1 cellular context compared by ENCODE assay signal in genomic region chr19:5011476-5012238, GRCh38.
TF ChIP-seq lines count a peak whose summit lies in the region.

No MANE protein-coding gene starts in this region.

TF ChIP-seq in IMR-90, 13 proteins besides CTCF, POLR2A, EP300 and RAD21:
- TF ChIP-seq CHD1 (IDR thresholded peaks at IDR 0.05; ENCODE audit: low read depth, low read length) (no peak), SMC3 (IDR thresholded peaks at IDR 0.05; ENCODE audit: low read depth, low read length) (no peak), RCOR1 (IDR thresholded peaks at IDR 0.05; ENCODE audit: insufficient replicate concordance, low read length) (no peak), CEBPB (IDR thresholded peaks at IDR 0.05; ENCODE audit: low read depth, low read length) (peak; percentile 66), USF2 (IDR thresholded peaks at IDR 0.05; ENCODE audit: low read depth, low read length) (no peak), MAFK (IDR thresholded peaks at IDR 0.05; ENCODE audit: low read depth, low read length) (no peak), BHLHE40 (IDR thresholded peaks at IDR 0.05; ENCODE audit: low read depth, low read length) (peak; percentile 35; the same call in 1 of the 2 replicates), MAZ (IDR thresholded peaks at IDR 0.05; ENCODE audit: borderline replicate concordance, low read depth, low read length) (no peak), NFE2L2 (IDR thresholded peaks at IDR 0.05; ENCODE audit: low read depth, low read length) (no peak), RFX5 (IDR thresholded peaks at IDR 0.05; ENCODE audit: low read depth, low read length) (no peak), FOS (IDR thresholded peaks at IDR 0.05; ENCODE audit: low read depth, low read length) (no peak)
